1 cellular context compared by ENCODE assay signal in the genomic region with DNA sequence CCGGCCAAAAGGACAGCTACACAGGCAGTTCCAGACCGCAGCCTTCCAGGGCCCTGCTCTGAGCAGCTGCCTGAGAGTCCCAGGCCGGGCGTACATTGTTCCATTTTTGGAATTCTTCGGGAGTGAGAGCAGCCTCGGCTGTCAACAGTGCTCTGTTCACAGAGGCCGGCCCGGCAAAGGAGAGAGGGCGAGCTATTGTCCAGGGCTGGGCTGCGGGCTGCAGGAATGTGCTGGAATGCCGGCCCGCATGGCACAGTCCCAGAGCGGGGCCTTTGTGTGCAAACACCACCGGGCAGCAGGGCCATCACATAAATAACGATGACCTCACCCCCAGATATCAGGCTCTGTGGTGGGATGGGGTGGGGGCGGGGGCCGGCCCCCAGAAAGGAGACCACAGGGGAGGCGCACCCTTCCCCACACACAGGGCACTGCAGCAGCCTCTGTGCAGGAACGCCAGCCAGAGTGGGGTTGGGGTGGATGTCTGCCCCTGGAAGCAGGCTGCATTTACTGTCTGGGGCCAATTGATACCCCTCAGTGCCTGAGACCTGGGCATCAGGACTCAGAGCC.
A peak's percentile ranks its signal among the peaks of the same experiment; 100 is the strongest.
TF ChIP-seq lines count a peak whose summit lies in the region.

No MANE protein-coding gene starts in this region.

TF ChIP-seq in HepG2, 621 proteins besides CTCF, POLR2A, EP300 and RAD21 (continued from another document and continues in another):
- TF ChIP-seq, protein P1, sequence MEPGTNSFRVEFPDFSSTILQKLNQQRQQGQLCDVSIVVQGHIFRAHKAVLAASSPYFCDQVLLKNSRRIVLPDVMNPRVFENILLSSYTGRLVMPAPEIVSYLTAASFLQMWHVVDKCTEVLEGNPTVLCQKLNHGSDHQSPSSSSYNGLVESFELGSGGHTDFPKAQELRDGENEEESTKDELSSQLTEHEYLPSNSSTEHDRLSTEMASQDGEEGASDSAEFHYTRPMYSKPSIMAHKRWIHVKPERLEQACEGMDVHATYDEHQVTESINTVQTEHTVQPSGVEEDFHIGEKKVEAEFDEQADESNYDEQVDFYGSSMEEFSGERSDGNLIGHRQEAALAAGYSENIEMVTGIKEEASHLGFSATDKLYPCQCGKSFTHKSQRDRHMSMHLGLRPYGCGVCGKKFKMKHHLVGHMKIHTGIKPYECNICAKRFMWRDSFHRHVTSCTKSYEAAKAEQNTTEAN (CRISPR knock-in tag; conservative IDR thresholded peaks at IDR 0.05): 0 out of 2 replicates have a peak, but pooled peaks have one; percentile 27
- TF ChIP-seq ZBTB20 (CRISPR knock-in tag; IDR thresholded peaks at IDR 0.05; ENCODE audit: borderline replicate concordance, low read depth): 0 out of 2 replicates have a peak, but pooled peaks have one; percentile 29
- TF ChIP-seq, protein P2, sequence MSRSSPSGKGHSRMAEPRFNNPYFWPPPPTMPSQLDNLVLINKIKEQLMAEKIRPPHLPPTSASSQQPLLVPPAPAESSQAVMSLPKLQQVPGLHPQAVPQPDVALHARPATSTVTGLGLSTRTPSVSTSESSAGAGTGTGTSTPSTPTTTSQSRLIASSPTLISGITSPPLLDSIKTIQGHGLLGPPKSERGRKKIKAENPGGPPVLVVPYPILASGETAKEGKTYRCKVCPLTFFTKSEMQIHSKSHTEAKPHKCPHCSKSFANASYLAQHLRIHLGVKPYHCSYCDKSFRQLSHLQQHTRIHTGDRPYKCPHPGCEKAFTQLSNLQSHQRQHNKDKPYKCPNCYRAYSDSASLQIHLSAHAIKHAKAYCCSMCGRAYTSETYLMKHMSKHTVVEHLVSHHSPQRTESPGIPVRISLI (CRISPR knock-in tag; IDR thresholded peaks at IDR 0.05; ENCODE audit: borderline replicate concordance): no peak
- TF ChIP-seq, protein P3, sequence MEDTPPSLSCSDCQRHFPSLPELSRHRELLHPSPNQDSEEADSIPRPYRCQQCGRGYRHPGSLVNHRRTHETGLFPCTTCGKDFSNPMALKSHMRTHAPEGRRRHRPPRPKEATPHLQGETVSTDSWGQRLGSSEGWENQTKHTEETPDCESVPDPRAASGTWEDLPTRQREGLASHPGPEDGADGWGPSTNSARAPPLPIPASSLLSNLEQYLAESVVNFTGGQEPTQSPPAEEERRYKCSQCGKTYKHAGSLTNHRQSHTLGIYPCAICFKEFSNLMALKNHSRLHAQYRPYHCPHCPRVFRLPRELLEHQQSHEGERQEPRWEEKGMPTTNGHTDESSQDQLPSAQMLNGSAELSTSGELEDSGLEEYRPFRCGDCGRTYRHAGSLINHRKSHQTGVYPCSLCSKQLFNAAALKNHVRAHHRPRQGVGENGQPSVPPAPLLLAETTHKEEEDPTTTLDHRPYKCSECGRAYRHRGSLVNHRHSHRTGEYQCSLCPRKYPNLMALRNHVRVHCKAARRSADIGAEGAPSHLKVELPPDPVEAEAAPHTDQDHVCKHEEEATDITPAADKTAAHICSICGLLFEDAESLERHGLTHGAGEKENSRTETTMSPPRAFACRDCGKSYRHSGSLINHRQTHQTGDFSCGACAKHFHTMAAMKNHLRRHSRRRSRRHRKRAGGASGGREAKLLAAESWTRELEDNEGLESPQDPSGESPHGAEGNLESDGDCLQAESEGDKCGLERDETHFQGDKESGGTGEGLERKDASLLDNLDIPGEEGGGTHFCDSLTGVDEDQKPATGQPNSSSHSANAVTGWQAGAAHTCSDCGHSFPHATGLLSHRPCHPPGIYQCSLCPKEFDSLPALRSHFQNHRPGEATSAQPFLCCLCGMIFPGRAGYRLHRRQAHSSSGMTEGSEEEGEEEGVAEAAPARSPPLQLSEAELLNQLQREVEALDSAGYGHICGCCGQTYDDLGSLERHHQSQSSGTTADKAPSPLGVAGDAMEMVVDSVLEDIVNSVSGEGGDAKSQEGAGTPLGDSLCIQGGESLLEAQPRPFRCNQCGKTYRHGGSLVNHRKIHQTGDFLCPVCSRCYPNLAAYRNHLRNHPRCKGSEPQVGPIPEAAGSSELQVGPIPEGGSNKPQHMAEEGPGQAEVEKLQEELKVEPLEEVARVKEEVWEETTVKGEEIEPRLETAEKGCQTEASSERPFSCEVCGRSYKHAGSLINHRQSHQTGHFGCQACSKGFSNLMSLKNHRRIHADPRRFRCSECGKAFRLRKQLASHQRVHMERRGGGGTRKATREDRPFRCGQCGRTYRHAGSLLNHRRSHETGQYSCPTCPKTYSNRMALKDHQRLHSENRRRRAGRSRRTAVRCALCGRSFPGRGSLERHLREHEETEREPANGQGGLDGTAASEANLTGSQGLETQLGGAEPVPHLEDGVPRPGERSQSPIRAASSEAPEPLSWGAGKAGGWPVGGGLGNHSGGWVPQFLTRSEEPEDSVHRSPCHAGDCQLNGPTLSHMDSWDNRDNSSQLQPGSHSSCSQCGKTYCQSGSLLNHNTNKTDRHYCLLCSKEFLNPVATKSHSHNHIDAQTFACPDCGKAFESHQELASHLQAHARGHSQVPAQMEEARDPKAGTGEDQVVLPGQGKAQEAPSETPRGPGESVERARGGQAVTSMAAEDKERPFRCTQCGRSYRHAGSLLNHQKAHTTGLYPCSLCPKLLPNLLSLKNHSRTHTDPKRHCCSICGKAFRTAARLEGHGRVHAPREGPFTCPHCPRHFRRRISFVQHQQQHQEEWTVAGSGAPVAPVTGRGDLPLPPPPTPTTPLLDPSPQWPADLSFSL (CRISPR knock-in tag; IDR thresholded peaks at IDR 0.05): peak; percentile 31; the same call in 1 of the 2 replicates
- TF ChIP-seq XBP1 (CRISPR knock-in tag; IDR thresholded peaks at IDR 0.05): no peak
- peak; percentile 80 for TF ChIP-seq RXRA (CRISPR knock-in tag; IDR thresholded peaks at IDR 0.05)
- TF ChIP-seq HOXA9 (CRISPR knock-in tag; IDR thresholded peaks at IDR 0.05; ENCODE audit: borderline replicate concordance): no peak
- TF ChIP-seq SALL2 (CRISPR knock-in tag; IDR thresholded peaks at IDR 0.05): 0 out of 2 replicates have a peak, but pooled peaks have one; percentile 36
- TF ChIP-seq, protein P4, sequence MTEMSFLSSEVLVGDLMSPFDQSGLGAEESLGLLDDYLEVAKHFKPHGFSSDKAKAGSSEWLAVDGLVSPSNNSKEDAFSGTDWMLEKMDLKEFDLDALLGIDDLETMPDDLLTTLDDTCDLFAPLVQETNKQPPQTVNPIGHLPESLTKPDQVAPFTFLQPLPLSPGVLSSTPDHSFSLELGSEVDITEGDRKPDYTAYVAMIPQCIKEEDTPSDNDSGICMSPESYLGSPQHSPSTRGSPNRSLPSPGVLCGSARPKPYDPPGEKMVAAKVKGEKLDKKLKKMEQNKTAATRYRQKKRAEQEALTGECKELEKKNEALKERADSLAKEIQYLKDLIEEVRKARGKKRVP (CRISPR knock-in tag; IDR thresholded peaks at IDR 0.05): peak in 1 of 2 experiments; percentile 61; a peak in 1 of 4 replicates
- TF ChIP-seq ZNF10 (CRISPR knock-in tag; IDR thresholded peaks at IDR 0.05; ENCODE audit: borderline replicate concordance, low read depth): no peak
- no peak for TF ChIP-seq MLLT10 (CRISPR knock-in tag; IDR thresholded peaks at IDR 0.05)
- no peak for TF ChIP-seq PITX1 (CRISPR knock-in tag; IDR thresholded peaks at IDR 0.05)
- TF ChIP-seq ZNF234 (CRISPR knock-in tag; conservative IDR thresholded peaks at IDR 0.05): no peak
- no peak for TF ChIP-seq ZNF343 (CRISPR knock-in tag; IDR thresholded peaks at IDR 0.05)
- peak; percentile 53; the same call in 1 of the 2 replicates for TF ChIP-seq ZBTB7B (CRISPR knock-in tag; IDR thresholded peaks at IDR 0.05)
- TF ChIP-seq ZSCAN9 (CRISPR knock-in tag; IDR thresholded peaks at IDR 0.05; ENCODE audit: borderline replicate concordance): peak; percentile 48; the same call in 1 of the 2 replicates
- peak; percentile 70; the same call in 1 of the 2 replicates for TF ChIP-seq HNF4G (IDR thresholded peaks at IDR 0.05; ENCODE audit: borderline replicate concordance, low read depth, low read length)
- no peak for TF ChIP-seq HNF4G (CRISPR knock-in tag; IDR thresholded peaks at IDR 0.05; ENCODE audit: borderline replicate concordance, low read depth)
- no peak for TF ChIP-seq BRCA1 (CRISPR knock-in tag; IDR thresholded peaks at IDR 0.05)
- TF ChIP-seq, protein P5, sequence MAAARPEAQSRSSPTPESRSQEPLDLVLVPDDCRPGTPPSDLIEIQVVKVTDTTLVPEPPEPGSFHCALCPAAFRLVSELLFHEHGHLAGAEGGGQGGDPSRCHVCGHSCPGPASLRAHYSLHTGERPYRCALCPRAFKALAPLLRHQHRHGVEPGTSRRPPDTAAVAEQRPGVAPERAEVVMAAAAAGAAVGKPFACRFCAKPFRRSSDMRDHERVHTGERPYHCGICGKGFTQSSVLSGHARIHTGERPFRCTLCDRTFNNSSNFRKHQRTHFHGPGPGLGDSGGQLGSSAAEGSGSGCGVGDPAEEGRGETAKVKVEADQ (CRISPR knock-in tag; IDR thresholded peaks at IDR 0.05; ENCODE audit: borderline replicate concordance): no peak
- peak; percentile 47; the same call in 1 of the 2 replicates for TF ChIP-seq ZNF768 (CRISPR knock-in tag; IDR thresholded peaks at IDR 0.05)
- TF ChIP-seq ZKSCAN1 (IDR thresholded peaks at IDR 0.05; ENCODE audit: low read length): no peak
- TF ChIP-seq, protein P6, sequence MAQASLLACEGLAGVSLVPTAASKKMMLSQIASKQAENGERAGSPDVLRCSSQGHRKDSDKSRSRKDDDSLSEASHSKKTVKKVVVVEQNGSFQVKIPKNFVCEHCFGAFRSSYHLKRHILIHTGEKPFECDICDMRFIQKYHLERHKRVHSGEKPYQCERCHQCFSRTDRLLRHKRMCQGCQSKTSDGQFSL (CRISPR knock-in tag; IDR thresholded peaks at IDR 0.05): no peak
- no peak for TF ChIP-seq TCF12 (IDR thresholded peaks at IDR 0.05)
- no peak for TF ChIP-seq TCF12 (CRISPR knock-in tag; IDR thresholded peaks at IDR 0.05)
- TF ChIP-seq ZMYM4 (CRISPR knock-in tag; IDR thresholded peaks at IDR 0.05): 0 out of 2 replicates have a peak, but pooled peaks have one; percentile 15
- TF ChIP-seq, protein P7, sequence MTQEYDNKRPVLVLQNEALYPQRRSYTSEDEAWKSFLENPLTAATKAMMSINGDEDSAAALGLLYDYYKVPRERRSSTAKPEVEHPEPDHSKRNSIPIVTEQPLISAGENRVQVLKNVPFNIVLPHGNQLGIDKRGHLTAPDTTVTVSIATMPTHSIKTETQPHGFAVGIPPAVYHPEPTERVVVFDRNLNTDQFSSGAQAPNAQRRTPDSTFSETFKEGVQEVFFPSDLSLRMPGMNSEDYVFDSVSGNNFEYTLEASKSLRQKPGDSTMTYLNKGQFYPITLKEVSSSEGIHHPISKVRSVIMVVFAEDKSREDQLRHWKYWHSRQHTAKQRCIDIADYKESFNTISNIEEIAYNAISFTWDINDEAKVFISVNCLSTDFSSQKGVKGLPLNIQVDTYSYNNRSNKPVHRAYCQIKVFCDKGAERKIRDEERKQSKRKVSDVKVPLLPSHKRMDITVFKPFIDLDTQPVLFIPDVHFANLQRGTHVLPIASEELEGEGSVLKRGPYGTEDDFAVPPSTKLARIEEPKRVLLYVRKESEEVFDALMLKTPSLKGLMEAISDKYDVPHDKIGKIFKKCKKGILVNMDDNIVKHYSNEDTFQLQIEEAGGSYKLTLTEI (CRISPR knock-in tag; conservative IDR thresholded peaks at IDR 0.05): no peak
- peak; percentile 76 for TF ChIP-seq ZFX (CRISPR knock-in tag; IDR thresholded peaks at IDR 0.05; ENCODE audit: low read depth)
- 0 out of 2 replicates have a peak, but pooled peaks have one; percentile 56 for TF ChIP-seq ZNF256 (CRISPR knock-in tag; conservative IDR thresholded peaks at IDR 0.05)
- no peak for TF ChIP-seq ZNF790 (CRISPR knock-in tag; IDR thresholded peaks at IDR 0.05; ENCODE audit: borderline replicate concordance)
- no peak for TF ChIP-seq CBX2 (IDR thresholded peaks at IDR 0.05; ENCODE audit: low read depth, low read length)
- TF ChIP-seq CBX2 (CRISPR knock-in tag; IDR thresholded peaks at IDR 0.05; ENCODE audit: low read depth): no peak
- no peak for TF ChIP-seq TEAD2 (CRISPR knock-in tag; IDR thresholded peaks at IDR 0.05)
- TF ChIP-seq, protein P8, sequence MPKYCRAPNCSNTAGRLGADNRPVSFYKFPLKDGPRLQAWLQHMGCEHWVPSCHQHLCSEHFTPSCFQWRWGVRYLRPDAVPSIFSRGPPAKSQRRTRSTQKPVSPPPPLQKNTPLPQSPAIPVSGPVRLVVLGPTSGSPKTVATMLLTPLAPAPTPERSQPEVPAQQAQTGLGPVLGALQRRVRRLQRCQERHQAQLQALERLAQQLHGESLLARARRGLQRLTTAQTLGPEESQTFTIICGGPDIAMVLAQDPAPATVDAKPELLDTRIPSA (CRISPR knock-in tag; IDR thresholded peaks at IDR 0.05; ENCODE audit: borderline replicate concordance): no peak
- 0 out of 2 replicates have a peak, but pooled peaks have one; percentile 8 for TF ChIP-seq FOXP1 (IDR thresholded peaks at IDR 0.05)
- TF ChIP-seq FOXP1 (CRISPR knock-in tag; IDR thresholded peaks at IDR 0.05): peak; percentile 40; the same call in 1 of the 2 replicates
- TF ChIP-seq KAT7 (CRISPR knock-in tag; IDR thresholded peaks at IDR 0.05; ENCODE audit: borderline replicate concordance): no peak
- TF ChIP-seq MBD4 (IDR thresholded peaks at IDR 0.05; ENCODE audit: borderline replicate concordance, low read length): no peak
- TF ChIP-seq, protein P9, sequence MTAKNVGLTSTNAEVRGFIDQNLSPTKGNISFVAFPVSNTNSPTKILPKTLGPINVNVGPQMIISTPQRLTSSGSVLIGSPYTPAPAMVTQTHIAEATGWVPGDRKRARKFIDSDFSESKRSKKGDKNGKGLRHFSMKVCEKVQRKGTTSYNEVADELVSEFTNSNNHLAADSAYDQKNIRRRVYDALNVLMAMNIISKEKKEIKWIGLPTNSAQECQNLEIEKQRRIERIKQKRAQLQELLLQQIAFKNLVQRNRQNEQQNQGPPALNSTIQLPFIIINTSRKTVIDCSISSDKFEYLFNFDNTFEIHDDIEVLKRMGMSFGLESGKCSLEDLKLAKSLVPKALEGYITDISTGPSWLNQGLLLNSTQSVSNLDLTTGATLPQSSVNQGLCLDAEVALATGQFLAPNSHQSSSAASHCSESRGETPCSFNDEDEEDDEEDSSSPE (CRISPR knock-in tag; IDR thresholded peaks at IDR 0.05): peak; percentile 47
- TF ChIP-seq RARA (CRISPR knock-in tag; IDR thresholded peaks at IDR 0.05): peak; percentile 62
- no peak for TF ChIP-seq IRF2 (CRISPR knock-in tag; IDR thresholded peaks at IDR 0.05)
- TF ChIP-seq, protein P10, sequence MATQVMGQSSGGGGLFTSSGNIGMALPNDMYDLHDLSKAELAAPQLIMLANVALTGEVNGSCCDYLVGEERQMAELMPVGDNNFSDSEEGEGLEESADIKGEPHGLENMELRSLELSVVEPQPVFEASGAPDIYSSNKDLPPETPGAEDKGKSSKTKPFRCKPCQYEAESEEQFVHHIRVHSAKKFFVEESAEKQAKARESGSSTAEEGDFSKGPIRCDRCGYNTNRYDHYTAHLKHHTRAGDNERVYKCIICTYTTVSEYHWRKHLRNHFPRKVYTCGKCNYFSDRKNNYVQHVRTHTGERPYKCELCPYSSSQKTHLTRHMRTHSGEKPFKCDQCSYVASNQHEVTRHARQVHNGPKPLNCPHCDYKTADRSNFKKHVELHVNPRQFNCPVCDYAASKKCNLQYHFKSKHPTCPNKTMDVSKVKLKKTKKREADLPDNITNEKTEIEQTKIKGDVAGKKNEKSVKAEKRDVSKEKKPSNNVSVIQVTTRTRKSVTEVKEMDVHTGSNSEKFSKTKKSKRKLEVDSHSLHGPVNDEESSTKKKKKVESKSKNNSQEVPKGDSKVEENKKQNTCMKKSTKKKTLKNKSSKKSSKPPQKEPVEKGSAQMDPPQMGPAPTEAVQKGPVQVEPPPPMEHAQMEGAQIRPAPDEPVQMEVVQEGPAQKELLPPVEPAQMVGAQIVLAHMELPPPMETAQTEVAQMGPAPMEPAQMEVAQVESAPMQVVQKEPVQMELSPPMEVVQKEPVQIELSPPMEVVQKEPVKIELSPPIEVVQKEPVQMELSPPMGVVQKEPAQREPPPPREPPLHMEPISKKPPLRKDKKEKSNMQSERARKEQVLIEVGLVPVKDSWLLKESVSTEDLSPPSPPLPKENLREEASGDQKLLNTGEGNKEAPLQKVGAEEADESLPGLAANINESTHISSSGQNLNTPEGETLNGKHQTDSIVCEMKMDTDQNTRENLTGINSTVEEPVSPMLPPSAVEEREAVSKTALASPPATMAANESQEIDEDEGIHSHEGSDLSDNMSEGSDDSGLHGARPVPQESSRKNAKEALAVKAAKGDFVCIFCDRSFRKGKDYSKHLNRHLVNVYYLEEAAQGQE (IDR thresholded peaks at IDR 0.05; ENCODE audit: borderline replicate concordance in 1 of 2, low read depth in 1 of 2, low read length in 2 of 2): no peak
